In genomic region chr9:128635266-128636023, GRCh38 we compare ENCODE assay signal across 8 cellular contexts. TPM values are rescaled to one million over a fixed set of nuclear protein-coding genes. Genes with fewer than 3 reads are reported as not detected.
DNase-seq lines count a peak whose midpoint lies in the region; ATAC-seq, FAIRE-seq and TF ChIP-seq lines count a peak whose summit lies in the region.

No MANE protein-coding gene starts in this region.

- no peak overlapping the region for H2BK20ac ChIP-seq in H9 (ENCODE audit: low read depth, low read length, poor library complexity, severe bottlenecking)

- no peak overlapping the region for H4K8ac ChIP-seq in H9 (replicated peaks; ENCODE audit: insufficient read length, low read depth, low read length)

- FAIRE-seq in A549 (lab: Jason Lieb, UNC) (peak; percentile 72), RCC 7860 (lab: Jason Lieb, UNC) (peak; percentile 92)

- peaks cover 1% of the 10 kb centered on the region for H3K23me2 ChIP-seq in H9 (ENCODE audit: insufficient read length, low read depth, low read length, poor library complexity, severe bottlenecking)

- H3K4me1 ChIP-seq in A549 (peaks cover 43% of the 10 kb centered on the region), H9 (ENCODE audit: insufficient read depth, low read length) (no peaks in the 10 kb centered on the region), esophagus (ENCODE audit: control insufficient read depth in 2 of 2, insufficient read depth in 2 of 2, low read length in 1 of 2) (peaks cover 13 to 23% of the 10 kb centered on the region in 2 donors)

- POLR2A ChIA-PET in A549 (lab: Yijun Ruan, JAX): interaction anchor here (0.5 to 2.4 kb wide), 18 partner anchors 9 to 331 kb away, joined by 3 to 24 read pairs (median 6); partner anchors contain the start of genes CERCAM, PKN3, SET and SPOUT1
- POLR2A ChIA-PET in CD4-positive, alpha-beta T cell (lab: Charles Lee): interaction anchor here (0.5 kb wide), 1 partner anchor 159 kb away, joined by 5 read pairs; no protein-coding TSS in a partner anchor

- no peak overlapping the region for H3K56ac ChIP-seq in H9 (ENCODE audit: insufficient read length, low read depth, low read length)

- intact Hi-C loops in CD4-positive, alpha-beta T cell (cut with DNase I, micrococcal nuclease): no loop called here

- H3T11ph ChIP-seq in H9 (ENCODE audit: low read length): no peak overlapping the region

- no peak overlapping the region for H3K23ac ChIP-seq in H9 (ENCODE audit: insufficient read length, low read depth, low read length)

- no peaks in the 10 kb centered on the region for H3K79me2 ChIP-seq in H9 (ENCODE audit: insufficient read depth, low read length)

- no peak overlapping the region for H3K18ac ChIP-seq in H9 (ENCODE audit: insufficient read length, low read depth, low read length)

- no peak overlapping the region for H2AFZ ChIP-seq in H9 (ENCODE audit: low read length)

- H3K4me3 ChIP-seq in A549: peak overlapping the region; percentile 31
- H3K4me3 ChIP-seq in esophagus (ENCODE audit: low read depth in 1 of 2, low read length in 2 of 2): peak overlapping the region; percentile 7 to 12

- no peak overlapping the region for H3K14ac ChIP-seq in H9 (ENCODE audit: insufficient read depth, low read length)

- H2BK5ac ChIP-seq in H9 (ENCODE audit: insufficient read length, low read length): no peak overlapping the region

- no peak overlapping the region for H2AK5ac ChIP-seq in H9 (ENCODE audit: insufficient read length, low read length)

- peak overlapping the region in 2 of 3 experiments; percentile 70 to 88; a peak in 2 of 7 replicates for H3K27ac Mint-ChIP-seq in H9
- H3K27ac Mint-ChIP-seq in CD4-positive, alpha-beta T cell: no peak overlapping the region

- peak overlapping the region in 1 of 2 experiments; percentile 17; a peak in 1 of 5 replicates for H3K4me3 Mint-ChIP-seq in H9
- no peak overlapping the region for H3K4me3 Mint-ChIP-seq in CD4-positive, alpha-beta T cell

- H3K4me1 Mint-ChIP-seq in H9: peaks cover 2 to 7% of the 10 kb centered on the region in 2 experiments; a peak in 3 of 4 replicates
- H3K4me1 Mint-ChIP-seq in CD4-positive, alpha-beta T cell (ENCODE audit: low read depth): no peaks in the 10 kb centered on the region

- 1% methylated on average over 10 of the region's 20 CpGs for WGBS in A549 (ENCODE audit: missing lambda C conversion rate)
- no CpG with 5 or more reads among the region's 20 CpGs for WGBS in H9 (ENCODE audit: extremely low coverage, insufficient read length, low lambda C conversion rate)
- WGBS in esophagus, 2 donors: 24 to 25% methylated on average over 18 to 20 of the region's 20 CpGs

- H3K4ac ChIP-seq in H9 (ENCODE audit: low read depth, low read length): no peak overlapping the region

- no peak overlapping the region for H2BK120ac ChIP-seq in H9 (ENCODE audit: low read depth, low read length, poor library complexity, severe bottlenecking)

- peak; percentile 74 for TF ChIP-seq CTCF in A549 (IDR thresholded peaks at IDR 0.05)
- peak; percentile 84 for TF ChIP-seq CTCF in H9 (conservative IDR thresholded peaks at IDR 0.05)
- TF ChIP-seq CTCF in CD4-positive, alpha-beta T cell (IDR thresholded peaks at IDR 0.05): no peak

- H4K20me1 ChIP-seq in H9 (ENCODE audit: control insufficient read depth, insufficient read depth, insufficient read length): no peaks in the 10 kb centered on the region

- CTCF ChIA-PET in A549 (lab: Yijun Ruan, JAX): interaction anchor here (0.6 to 7.4 kb wide), 76 partner anchors 10 to 419 kb away, joined by 3 to 61 read pairs (median 4); partner anchors contain the start of genes DYNC2I2, ENDOG, PKN3 and SPTAN1
- CTCF ChIA-PET in CD4-positive, alpha-beta T cell (lab: Charles Lee): no interaction called here

- no peaks in the 10 kb centered on the region for H3K9me3 Mint-ChIP-seq in H9
- H3K9me3 Mint-ChIP-seq in CD4-positive, alpha-beta T cell: no peaks in the 10 kb centered on the region

- H3K27me3 Mint-ChIP-seq in H9 (ENCODE audit: low read depth): no peaks in the 10 kb centered on the region
- H3K27me3 Mint-ChIP-seq in CD4-positive, alpha-beta T cell: no peaks in the 10 kb centered on the region

- peak; percentile 10; the same call in 1 of the 2 replicates for TF ChIP-seq POLR2A in A549 (IDR thresholded peaks at IDR 0.05; ENCODE audit: low read length)

- DNase-seq in A549 (ENCODE audit: low read depth in 1 of 2, low spot score in 1 of 2) (peak; percentile 93 to 98), H9 (peak; percentile 96), RCC 7860 (ENCODE audit: low spot score) (peak; percentile 98), myocyte (ENCODE audit: low read depth) (peak; percentile 99)
- no peak for DNase-seq in stimulated activated CD4-positive, alpha-beta T cell treated with anti-CD3 and anti-CD28 coated beads, Interleukin-4, amount 100 ng/mL, for 1 hour
- no peak for DNase-seq in CD4-positive, alpha-beta T cell

- TF ChIP-seq EP300 in A549 (IDR thresholded peaks at IDR 0.05): peak; percentile 26 to 54; a peak in 2 of 5 replicates

- no peak overlapping the region for H3K9ac ChIP-seq in H9 (ENCODE audit: extremely low read depth, insufficient read length, low read length)

- peaks cover 20 to 30% of the 10 kb centered on the region in 2 donors for H3K36me3 ChIP-seq in esophagus (ENCODE audit: control insufficient read depth in 2 of 2, insufficient read depth in 2 of 2, low read length in 1 of 2)

- no peaks in the 10 kb centered on the region for H3K9me3 ChIP-seq in A549
- no peaks in the 10 kb centered on the region for H3K9me3 ChIP-seq in H9 (ENCODE audit: control insufficient read depth, low read depth, low read length)
- H3K9me3 ChIP-seq in esophagus (ENCODE audit: control insufficient read depth in 2 of 2, insufficient read depth in 1 of 2, low read depth in 1 of 2, low read length in 1 of 2): no peaks in the 10 kb centered on the region
- no peaks in the 10 kb centered on the region for H3K9me3 ChIP-seq in CD4-positive, alpha-beta T cell (ENCODE audit: control insufficient read depth, low read length)

- no peak overlapping the region for H4K5ac ChIP-seq in H9 (ENCODE audit: insufficient read length, low read depth, low read length)

- peak; percentile 86 to 93 for ATAC-seq in A549
- no peak for ATAC-seq in CD4-positive, alpha-beta T cell (ENCODE audit: poor library complexity)
- no peak for ATAC-seq in HG02623 (IDR thresholded peaks at IDR 0.05; ENCODE audit: unreplicated experiment)

- peak; percentile 59 to 69 for TF ChIP-seq RAD21 in A549 (conservative IDR thresholded peaks at IDR 0.05 in 1 of 2, IDR thresholded peaks at IDR 0.05 in 1 of 2)

- H2BK12ac ChIP-seq in H9 (ENCODE audit: insufficient read length, low read depth, low read length): no peak overlapping the region

- no peak overlapping the region for H4K91ac ChIP-seq in H9 (ENCODE audit: insufficient read length, low read depth, low read length)

- no peak overlapping the region for H2BK15ac ChIP-seq in H9 (ENCODE audit: low read depth, low read length)

- peaks cover 23 to 60% (median 53%) of the 10 kb centered on the region in 3 experiments for H3K36me3 Mint-ChIP-seq in H9 (ENCODE audit: insufficient read depth in 1 of 3, low read depth in 3 of 3)
- peaks cover 30% of the 10 kb centered on the region for H3K36me3 Mint-ChIP-seq in CD4-positive, alpha-beta T cell (ENCODE audit: low read depth)

- H3K79me1 ChIP-seq in H9 (ENCODE audit: insufficient read depth, low read depth, low read length, poor library complexity, severe bottlenecking): no peaks in the 10 kb centered on the region

- H3K27ac ChIP-seq in A549 (peak overlapping the region; percentile 97 to 99), H9 (ENCODE audit: insufficient read length, low read depth, low read length) (no peak overlapping the region), esophagus (ENCODE audit: low read depth in 2 of 2, low read length in 1 of 2) (peak overlapping the region; percentile 90 to 93)
- H3K27ac ChIP-seq in CD4-positive, alpha-beta T cell (ENCODE audit: low read depth, low read length): no peak overlapping the region

- H3K4me2 ChIP-seq in A549: peak overlapping the region; percentile 93
- H3K4me2 ChIP-seq in H9 (ENCODE audit: insufficient read depth, insufficient read length, low read length): no peak overlapping the region

- H3K27me3 ChIP-seq in H9 (ENCODE audit: insufficient read depth, low read length) (no peaks in the 10 kb centered on the region), esophagus (ENCODE audit: control insufficient read depth in 1 of 2, insufficient read depth in 2 of 2, low read length in 2 of 2) (no peaks in the 10 kb centered on the region)
- H3K27me3 ChIP-seq in CD4-positive, alpha-beta T cell (ENCODE audit: control insufficient read depth, insufficient read depth, low read length): no peaks in the 10 kb centered on the region

TF ChIP-seq in A549, 52 proteins besides CTCF, POLR2A, EP300 and RAD21 (continues in another document):
- peak; percentile 78 for TF ChIP-seq SMC3 (IDR thresholded peaks at IDR 0.05)
- TF ChIP-seq CHD4 (IDR thresholded peaks at IDR 0.05; ENCODE audit: borderline replicate concordance): no peak
- peak; percentile 55 for TF ChIP-seq MAX (IDR thresholded peaks at IDR 0.05)
- peak; percentile 82 for TF ChIP-seq FOSL2 (IDR thresholded peaks at IDR 0.05)
- peak; percentile 99 for TF ChIP-seq FOSL2 (CRISPR knock-in tag; IDR thresholded peaks at IDR 0.05)
- TF ChIP-seq RCOR1 (IDR thresholded peaks at IDR 0.05; ENCODE audit: low read depth, low read length): 0 out of 2 replicates have a peak, but pooled peaks have one; percentile 47

RNA-seq across cellular contexts. Expression of gene DYNC2I2, which starts 21.2 kb away (rescaled TPM):
- polyA plus RNA-seq in A549 (2011; rRNA removed) (57.3 and 62.8 TPM in 2 replicates), A549 (2017; fragmentation: RNase III; extraction: RNeasy Plus Mini Kit Qiagen cat#74134 plus additional on column Dnase treatment) (113 to 117 TPM (median 114 TPM) in 3 replicates), esophagus (10 to 100 TPM; 45.7 to 48.0 TPM)
- polyA plus RNA-seq in A549 (2012; cell fraction: cytosol; rRNA removed): 184 and 236 TPM in 2 replicates
- 313 and 398 TPM in 2 replicates for polyA plus RNA-seq in A549 (2012; cell fraction: nucleus; rRNA removed)
- 47.5 and 81.7 TPM in 2 replicates for polyA minus RNA-seq in A549 (2011; rRNA and poly(A)+ RNA removed)
- total RNA-seq in H9 (2021) (58.6 and 62.2 TPM in 2 replicates), myocyte (98.8 and 116 TPM in 2 replicates)
- 74.3 TPM for polyA plus RNA-seq in myocyte (2012)
- total RNA-seq in CD4-positive, alpha-beta T cell: 1 to 10 TPM; 2.2 to 3.2 TPM

RNA-seq across cellular contexts. Expression of gene SET, which starts 53.6 kb away (rescaled TPM):
- polyA plus RNA-seq in A549 (2011; rRNA removed) (293 and 518 TPM in 2 replicates), A549 (2017; fragmentation: RNase III; extraction: RNeasy Plus Mini Kit Qiagen cat#74134 plus additional on column Dnase treatment) (538 to 546 TPM (median 544 TPM) in 3 replicates), esophagus (100 to 1,000 TPM in 1 of 2 donors, 10 to 100 TPM in 1; 66.3 to 126 TPM)
- 78.7 and 85.2 TPM in 2 replicates for polyA plus RNA-seq in A549 (2012; cell fraction: cytosol; rRNA removed)
- 34.6 and 48.0 TPM in 2 replicates for polyA plus RNA-seq in A549 (2012; cell fraction: nucleus; rRNA removed)
- 108 TPM in 2 replicates for polyA minus RNA-seq in A549 (2011; rRNA and poly(A)+ RNA removed)
- total RNA-seq in H9 (2021) (1,148 and 1,158 TPM in 2 replicates), myocyte (382 and 394 TPM in 2 replicates)
- polyA plus RNA-seq in myocyte (2012): 216 TPM
- total RNA-seq in CD4-positive, alpha-beta T cell: 100 to 1,000 TPM; 228 to 241 TPM

Comparison
In these comparisons a context has a peak if more than half of its experiments do, and no peak if none do; other contexts are left out.
1. ATAC-seq: peak in A549 (2 of 2); none in CD4-positive, alpha-beta T cell (single experiment) and HG02623 (single experiment).
2. DNase-seq: peak in A549 (2 of 2), H9 (single experiment), RCC 7860 (single experiment) and myocyte (single experiment); none in stimulated activated CD4-positive, alpha-beta T cell treated with anti-CD3 and anti-CD28 coated beads, Interleukin-4, amount 100 ng/mL, for 1 hour (single experiment) and CD4-positive, alpha-beta T cell (0 of 10).
3. H3K27ac ChIP-seq: peak in A549 (2 of 2) and esophagus (2 of 2); none in H9 (single experiment) and CD4-positive, alpha-beta T cell (single experiment).
4. RNA of gene DYNC2I2, which starts 21.2 kb away (total RNA-seq): 98.8 to 116 TPM in myocyte and 58.6 to 62.2 TPM in H9; 2.2 to 3.2 TPM in CD4-positive, alpha-beta T cell; every median in the first group is over 10 times any median in the second.